In genomic region chr16:85650864-85651811, GRCh38 we compare ENCODE assay signal across 12 cellular contexts. TPM values are rescaled to one million over a fixed set of nuclear protein-coding genes. Genes with fewer than 3 reads are reported as not detected.
DNase-seq lines count a peak whose midpoint lies in the region; ATAC-seq, FAIRE-seq and TF ChIP-seq lines count a peak whose summit lies in the region.
"Had no signal": no experiment of that assay in that cellular context is flagged by ENCODE, and none has a peak within 500 bp of the region (broad histone marks: within the 10 kb centered on the region; RNA-seq: fewer than 3 reads in every experiment).

No MANE protein-coding gene starts in this region.

- H3K27me3 ChIP-seq in pancreas, result no peaks in the 10 kb centered on the region

- 46 to 50% methylated on average over 34 to 40 of the region's 43 CpGs for WGBS in pancreas, 2 donors

- peak overlapping the region in 2 of 4 donors; percentile 10 to 13 for H3K27ac ChIP-seq in pancreas

- DNase-seq in DMS153 treated with DMSO at 0.1 percent for 48 hours (lab: John Stamatoyannopoulos, UW; ENCODE audit: unreplicated experiment) (peak; percentile 56), NCI-H82 treated with DMSO at 0.1 percent for 48 hours (lab: John Stamatoyannopoulos, UW; ENCODE audit: unreplicated experiment) (peak; percentile 91), head of caudate nucleus (peak; percentile 31 to 85 (median 63)), pancreas (peak in 5 of 6 donors; percentile 54 to 93 (median 86)), omental fat pad (ENCODE audit: low spot score) (no peak), GDM1 (lab: John Stamatoyannopoulos, UW) (no peak)
- DNase-seq in activated effector memory CD4-positive, alpha-beta T cell treated with Interleukin-2 at 50 U/mL for 16 hours, result no peak
- DNase-seq: activated CD4-positive, alpha-beta T cell treated with anti-CD3 and anti-CD28 coated beads, Interleukin-2, amount 50 U/mL, for 1 hour; activated naive CD8-positive, alpha-beta T cell treated with anti-CD3 and anti-CD28 coated beads, Interleukin-2, amount 50 U/mL, for 24 hours; DND-41 had no signal

- intact Hi-C loops in head of caudate nucleus (cut with DNase I), result loop anchor here (10.0 kb wide), 1 partner anchor 64 kb away; no protein-coding TSS in a partner anchor
- intact Hi-C loops in pancreas (cut with DNase I), result no loop called here

- no peak overlapping the region for H3K4me3 ChIP-seq in pancreas

- FAIRE-seq in pancreas (lab: Jason Lieb, UNC), result no peak

- ATAC-seq in pancreas (peak; percentile 6 to 36 (median 31)), HG02798 (IDR thresholded peaks at IDR 0.05; ENCODE audit: poor library complexity, unreplicated experiment) (no peak), omental fat pad (ENCODE audit: low FRiP score) (no peak)
- ATAC-seq: activated naive CD8-positive, alpha-beta T cell treated with anti-CD3 and anti-CD28 coated beads, Interleukin-2, amount 50 U/mL, for 24 hours; HCT116 had no signal

- no peaks in the 10 kb centered on the region for H3K9me3 ChIP-seq in pancreas

- H3K36me3 ChIP-seq in pancreas, result peaks cover 0 to 37% (median 16%) of the 10 kb centered on the region in 3 donors

- no peak for TF ChIP-seq CTCF in pancreas (IDR thresholded peaks at IDR 0.05)
- TF ChIP-seq CTCF in omental fat pad (IDR thresholded peaks at IDR 0.05), result no peak

- peaks cover 0 to 3% (median 0%) of the 10 kb centered on the region in 3 donors for H3K4me1 ChIP-seq in pancreas

RNA-seq across cellular contexts. Expression of gene GINS2, which starts 37.6 kb away (rescaled TPM):
- total RNA-seq in pancreas, result 1 to 10 TPM in 2 of 6 donors, under 1 TPM in 4; 0.37 to 1.6 (median 0.71) TPM
- 1 to 10 TPM in 1 of 2 donors, under 1 TPM in 1; 0.76 to 1.9 TPM for polyA plus RNA-seq in pancreas
- total RNA-seq in omental fat pad, result under 1 TPM in 2 of 4 donors, not detected in 2; 0.25 to 0.72 TPM

RNA-seq across cellular contexts. Expression of gene GSE1, which starts 38.0 kb away (rescaled TPM):
- total RNA-seq in pancreas (10 to 100 TPM; 32.0 to 50.3 (median 41.9) TPM), omental fat pad (100 to 1,000 TPM in 2 of 4 donors, 10 to 100 TPM in 2; 50.9 to 181 (median 90.9) TPM)
- polyA plus RNA-seq in pancreas, result 10 to 100 TPM; 32.9 to 61.5 TPM

Comparison
In these comparisons a context has a peak if more than half of its experiments do, and no peak if none do; other contexts are left out.
1. DNase-seq: peak in DMS153 treated with DMSO at 0.1 percent for 48 hours (single experiment), NCI-H82 treated with DMSO at 0.1 percent for 48 hours (single experiment), head of caudate nucleus (42 of 42) and pancreas (5 of 6); none in activated effector memory CD4-positive, alpha-beta T cell treated with Interleukin-2 at 50 U/mL for 16 hours (single experiment), omental fat pad (single experiment) and GDM1 (single experiment).
2. ATAC-seq: peak in pancreas (4 of 4); none in HG02798 (single experiment) and omental fat pad (single experiment).